ENCODE assay signal across 17 cellular contexts in genomic region chr3:155007729-155008128, GRCh38.
"Had no signal": no experiment of that assay in that cellular context is flagged by ENCODE, and none has a peak within 500 bp of the region (broad histone marks: within the 10 kb centered on the region; RNA-seq: fewer than 3 reads in every experiment).

No MANE protein-coding gene starts in this region.

- H3K4me1 Mint-ChIP-seq: activated naive CD4-positive, alpha-beta T cell treated with anti-CD3 and anti-CD28 coated beads, Interleukin-2, amount 10 ng/mL, durations not matched to agents 7 days and 5 days; naive thymus-derived CD4-positive, alpha-beta T cell had no signal

- H3K9me3 Mint-ChIP-seq: activated T-cell treated with anti-CD3 and anti-CD28 coated beads, Interleukin-2, amount 50 U/mL, for 4 hours had no signal

- DNase-seq: activated CD4-positive, alpha-beta T cell treated with anti-CD3 and anti-CD28 coated beads, Interleukin-2, amount 50 U/mL, for 48 hours; activated CD8-positive, alpha-beta memory T cell treated with anti-CD3 and anti-CD28 coated beads, Interleukin-2, amount 50 U/mL, for 48 hours; activated naive CD4-positive, alpha-beta T cell treated with anti-CD3 and anti-CD28 coated beads, Interleukin-2, amount 10 ng/mL, durations not matched to agents 7 days and 5 days; activated T-cell treated with anti-CD3 and anti-CD28 coated beads, Interleukin-2, amount 50 U/mL, for 4 hours; amygdala; cerebellar nuclear complex; cortex of kidney; heart right ventricle; naive thymus-derived CD4-positive, alpha-beta T cell; stimulated activated CD4-positive, alpha-beta T cell treated with anti-CD3 and anti-CD28 coated beads, Interleukin-4, amount 100 ng/mL, for 24 hours; stimulated activated naive CD8-positive, alpha-beta T cell treated with anti-CD3 and anti-CD28 coated beads, Interleukin-15, Interleukin-2, amounts not matched to agents 100 U/mL and 50 U/mL, for 24 hours; T1000; upper lobe of left lung had no signal

- H3K27ac Mint-ChIP-seq: activated naive CD4-positive, alpha-beta T cell treated with anti-CD3 and anti-CD28 coated beads, Interleukin-2, amount 10 ng/mL, durations not matched to agents 7 days and 5 days; naive thymus-derived CD4-positive, alpha-beta T cell; neural progenitor cell; T-helper 1 cell treated with Interleukin-12 subunit alpha and Interleukin-12 subunit beta and Interleukin-4 antibody, amounts not matched to agents 30 μg/mL and 1 μg/mL, for 36 hours; WTC11 had no signal

- ATAC-seq: activated T-cell treated with anti-CD3 and anti-CD28 coated beads, Interleukin-2, amount 50 U/mL, for 4 hours; heart right ventricle; left lobe of liver; naive thymus-derived CD4-positive, alpha-beta T cell; stimulated activated naive CD8-positive, alpha-beta T cell treated with anti-CD3 and anti-CD28 coated beads, Interleukin-15, Interleukin-2, amounts not matched to agents 100 U/mL and 50 U/mL, for 24 hours; WTC11 had no signal

- H3K36me3 Mint-ChIP-seq: activated naive CD4-positive, alpha-beta T cell treated with anti-CD3 and anti-CD28 coated beads, Interleukin-2, amount 10 ng/mL, durations not matched to agents 7 days and 5 days; naive thymus-derived CD4-positive, alpha-beta T cell; neural progenitor cell had no signal

- H3K27me3 Mint-ChIP-seq: activated naive CD4-positive, alpha-beta T cell treated with anti-CD3 and anti-CD28 coated beads, Interleukin-2, amount 10 ng/mL, durations not matched to agents 7 days and 5 days; naive thymus-derived CD4-positive, alpha-beta T cell had no signal

- H3K4me3 Mint-ChIP-seq: activated naive CD4-positive, alpha-beta T cell treated with anti-CD3 and anti-CD28 coated beads, Interleukin-2, amount 10 ng/mL, durations not matched to agents 7 days and 5 days; activated T-cell treated with anti-CD3 and anti-CD28 coated beads, Interleukin-2, amount 50 U/mL, for 4 hours; naive thymus-derived CD4-positive, alpha-beta T cell; neural progenitor cell; T-helper 1 cell treated with Interleukin-12 subunit alpha and Interleukin-12 subunit beta and Interleukin-4 antibody, amounts not matched to agents 30 μg/mL and 1 μg/mL, for 36 hours; WTC11 had no signal
